ENCODE assay signal across 27 cellular contexts in genomic region chr6:100216760-100217159, GRCh38.
"Had no signal": no experiment of that assay in that cellular context is flagged by ENCODE, and none has a peak within 500 bp of the region (broad histone marks: within the 10 kb centered on the region; RNA-seq: fewer than 3 reads in every experiment).

No MANE protein-coding gene starts in this region.

- FAIRE-seq: astrocyte, bronchial epithelial cell had no signal

- H3K36me3 ChIP-seq: brain microvascular endothelial cell, gastroesophageal sphincter, heart right ventricle had no signal

- H3K4me1 ChIP-seq: foreskin keratinocyte, gastroesophageal sphincter, heart right ventricle had no signal

- ATAC-seq: activated CD4-positive, alpha-beta T cell treated with anti-CD3 and anti-CD28 coated beads for 36 hours; activated T-cell treated with anti-CD3 and anti-CD28 coated beads, Interleukin-2, amount 50 U/mL, for 72 hours; esophagus mucosa; foreskin keratinocyte; gastroesophageal sphincter; heart right ventricle; T-helper 17 cell had no signal

- H3K9me3 ChIP-seq: gastroesophageal sphincter, heart right ventricle had no signal

- H3K27ac ChIP-seq: brain microvascular endothelial cell, coronary artery, dorsolateral prefrontal cortex, foreskin keratinocyte, gastroesophageal sphincter, heart right ventricle had no signal

- DNase-seq: activated CD4-positive, alpha-beta memory T cell treated with anti-CD3 and anti-CD28 coated beads, Interleukin-2, amount 10 ng/mL, durations not matched to agents 7 days and 5 days; activated CD4-positive, alpha-beta T cell treated with anti-CD3 and anti-CD28 coated beads for 36 hours; activated CD4-positive, alpha-beta T cell treated with anti-CD3 and anti-CD28 coated beads, Interleukin-2, amount 10 ng/mL, durations not matched to agents 24 days and 14 days; activated CD4-positive, CD25-positive, alpha-beta regulatory T cell; activated CD4-positive, CD25-positive, alpha-beta regulatory T cell treated with anti-CD3 and anti-CD28 coated beads, Interleukin-2, amount 50 U/mL, for 72 hours; activated CD8-positive, alpha-beta memory T cell treated with anti-CD3 and anti-CD28 coated beads, Interleukin-2, amount 50 U/mL, for 48 hours; activated gamma-delta T cell; activated naive CD4-positive, alpha-beta T cell treated with anti-CD3 and anti-CD28 coated beads, Interleukin-2, amount 50 U/mL, for 16 hours; activated naive CD4-positive, alpha-beta T cell treated with Interleukin-2 at 50 U/mL for 16 hours; activated T-cell treated with anti-CD3 and anti-CD28 coated beads for 4 hours; activated T-cell treated with anti-CD3 and anti-CD28 coated beads, Interleukin-2, amount 50 U/mL, for 24 hours; activated T-cell treated with anti-CD3 and anti-CD28 coated beads, Interleukin-2, amount 50 U/mL, for 72 hours; amniotic stem cell; anterior cingulate cortex; brain microvascular endothelial cell; dorsolateral prefrontal cortex; effector memory CD4-positive, alpha-beta T cell; endodermal cell; foreskin keratinocyte; heart right ventricle; T-helper 1 cell; T-helper 17 cell had no signal

- H3K27me3 ChIP-seq: brain microvascular endothelial cell, dorsolateral prefrontal cortex, foreskin keratinocyte, gastroesophageal sphincter, heart right ventricle had no signal

- H3K4me3 ChIP-seq: coronary artery, dorsolateral prefrontal cortex, gastroesophageal sphincter, heart right ventricle had no signal
